In genomic region chr1:170153417-170153816, GRCh38 we compare ENCODE assay signal across 38 cellular contexts. TPM values are rescaled to one million over a fixed set of nuclear protein-coding genes. Genes with fewer than 3 reads are reported as not detected.
"Had no signal": no experiment of that assay in that cellular context is flagged by ENCODE, and none has a peak within 500 bp of the region (broad histone marks: within the 10 kb centered on the region; RNA-seq: fewer than 3 reads in every experiment).

No MANE protein-coding gene starts in this region.

- H3K27ac ChIP-seq: adrenal gland, ascending aorta, body of pancreas, brain microvascular endothelial cell, breast epithelium, cardiac muscle cell had no signal

- H3K9me3 ChIP-seq: body of pancreas had no signal

- FAIRE-seq: astrocyte, bronchial epithelial cell had no signal

- H3K27me3 ChIP-seq: adrenal gland, ascending aorta, body of pancreas, brain microvascular endothelial cell, breast epithelium, cardiac muscle cell had no signal

- H3K36me3 ChIP-seq: adrenal gland, ascending aorta, brain microvascular endothelial cell, breast epithelium, cardiac muscle cell had no signal

- H3K4me3 ChIP-seq: adrenal gland, ascending aorta, body of pancreas, breast epithelium, cardiac muscle cell had no signal

- ATAC-seq: activated naive CD4-positive, alpha-beta T cell treated with anti-CD3 and anti-CD28 coated beads, Interleukin-2, amount 50 U/mL, for 72 hours; activated naive CD8-positive, alpha-beta T cell treated with anti-CD3 and anti-CD28 coated beads, Interleukin-2, amount 50 U/mL, for 24 hours; activated T-cell treated with anti-CD3 and anti-CD28 coated beads, Interleukin-2, amount 50 U/mL, for 4 hours; activated T-cell treated with anti-CD3 and anti-CD28 coated beads, Interleukin-2, amount 50 U/mL, for 72 hours; activated T-helper 17 cell treated with anti-CD3 and anti-CD28 coated beads, Interleukin-2, amount 50 U/mL, for 72 hours; body of pancreas had no signal

- DNase-seq: activated effector memory CD4-positive, alpha-beta T cell treated with anti-CD3 and anti-CD28 coated beads, Interleukin-2, amount 50 U/mL, for 16 hours; activated effector memory CD4-positive, alpha-beta T cell treated with Interleukin-2 at 50 U/mL for 16 hours; activated gamma-delta T cell; activated gamma-delta T cell treated with Interleukin-2 at 50 U/mL for 16 hours; activated naive CD4-positive, alpha-beta T cell; activated naive CD4-positive, alpha-beta T cell treated with anti-CD3 and anti-CD28 coated beads for 36 hours; activated naive CD4-positive, alpha-beta T cell treated with anti-CD3 and anti-CD28 coated beads, Interleukin-2, amount 10 ng/mL, durations not matched to agents 7 days and 5 days; activated naive CD4-positive, alpha-beta T cell treated with anti-CD3 and anti-CD28 coated beads, Interleukin-2, amount 50 U/mL, for 16 hours; activated naive CD4-positive, alpha-beta T cell treated with Interleukin-2 at 50 U/mL for 16 hours; activated naive CD8-positive, alpha-beta T cell treated with anti-CD3 and anti-CD28 coated beads for 36 hours; activated naive CD8-positive, alpha-beta T cell treated with anti-CD3 and anti-CD28 coated beads, Interleukin-2, amount 10 ng/mL, durations not matched to agents 7 days and 5 days; activated naive CD8-positive, alpha-beta T cell treated with anti-CD3 and anti-CD28 coated beads, Interleukin-2, amount 50 U/mL, for 24 hours; activated T-cell treated with anti-CD3 and anti-CD28 coated beads, Interleukin-2, amount 50 U/mL, for 24 hours; activated T-cell treated with anti-CD3 and anti-CD28 coated beads, Interleukin-2, amount 50 U/mL, for 4 hours; activated T-cell treated with anti-CD3 and anti-CD28 coated beads, Interleukin-2, amount 50 U/mL, for 48 hours; activated T-cell treated with anti-CD3 and anti-CD28 coated beads, Interleukin-2, amount 50 U/mL, for 72 hours; adrenal gland; amniotic stem cell; amygdala; anterior cingulate cortex; aorta; body of pancreas; brain microvascular endothelial cell; caudate nucleus; central memory CD4-positive, alpha-beta T cell; cerebellar nuclear complex had no signal

- H3K4me1 ChIP-seq: adrenal gland, body of pancreas, breast epithelium had no signal

RNA-seq across cellular contexts. Expression of gene NTMT2, which starts 7.7 kb away (rescaled TPM):
- total RNA-seq: activated naive CD4-positive, alpha-beta T cell treated with anti-CD3 and anti-CD28 coated beads for 36 hours; activated naive CD4-positive, alpha-beta T cell treated with anti-CD3 and anti-CD28 coated beads, Interleukin-2, amount 50 U/mL, for 72 hours; activated naive CD8-positive, alpha-beta T cell treated with anti-CD3 and anti-CD28 coated beads for 36 hours; activated naive CD8-positive, alpha-beta T cell treated with anti-CD3 and anti-CD28 coated beads, Interleukin-2, amount 10 ng/mL, durations not matched to agents 7 days and 5 days; activated T-cell treated with anti-CD3 and anti-CD28 coated beads, Interleukin-2, amount 50 U/mL, for 4 hours; activated T-cell treated with anti-CD3 and anti-CD28 coated beads, Interleukin-2, amount 50 U/mL, for 72 hours; activated T-helper 1 cell treated with anti-CD3 and anti-CD28 coated beads, Interleukin-12 subunit alpha, Interleukin-12 subunit beta, Interleukin-2, Interleukin-4 antibody, amounts not matched to agents 30 ng/mL and 10 ng/mL and 1 ng/mL, durations not matched to agents 14 hours and 24 hours and 36 hours; activated T-helper 17 cell treated with anti-CD3 and anti-CD28 coated beads, Interleukin-2, amount 50 U/mL, for 72 hours; activated T-helper 2 cell treated with anti-CD3 and anti-CD28 coated beads, Interferon-gamma antibody, Interleukin-2, Interleukin-4, amounts not matched to agents 10 μg/mL and 5 μg/mL and 100 μg/mL, durations not matched to agents 14 hours and 24 hours and 36 hours; adrenal gland; aorta; ascending aorta; astrocyte; body of pancreas; breast epithelium; bronchial epithelial cell; cardiac muscle cell; cerebellum; chondrocyte had no signal
- polyA plus RNA-seq: adipose tissue, adrenal gland, aorta had no signal
